ENCODE assay signal across 19 cellular contexts in the genomic region with DNA sequence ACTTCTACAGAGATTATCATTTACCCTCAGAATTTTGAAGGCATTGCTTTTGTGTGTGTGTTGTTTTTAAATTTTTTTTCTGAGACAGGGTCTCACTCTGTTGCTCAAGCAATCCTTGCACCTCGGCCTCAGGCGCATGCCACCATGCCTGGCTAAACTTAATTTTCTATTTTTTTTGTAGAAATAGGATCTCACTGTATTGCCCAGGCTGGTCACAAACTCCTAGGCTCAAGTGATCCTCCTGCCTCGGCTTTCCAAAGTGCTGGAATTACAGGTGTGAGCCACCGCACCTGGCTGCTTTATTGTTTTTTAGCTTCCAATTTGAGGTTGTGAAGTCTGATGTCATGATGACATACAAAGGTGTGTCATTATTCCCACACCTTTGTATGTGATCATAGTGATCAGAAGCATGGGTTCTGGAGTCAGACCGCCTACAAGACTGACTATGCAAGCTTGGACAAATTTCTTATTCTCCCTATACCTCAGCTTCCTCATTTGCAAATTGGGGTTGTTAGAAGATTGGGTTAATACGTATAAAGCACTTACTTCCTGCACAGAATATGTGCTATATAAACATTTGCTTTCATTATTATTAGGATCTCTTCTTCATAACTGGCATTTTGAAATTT. TPM values are rescaled to one million over a fixed set of nuclear protein-coding genes. Genes with fewer than 3 reads are reported as not detected.
DNase-seq lines count a peak whose midpoint lies in the region; ATAC-seq, FAIRE-seq and TF ChIP-seq lines count a peak whose summit lies in the region.
"Had no signal": no experiment of that assay in that cellular context is flagged by ENCODE, and none has a peak within 500 bp of the region (broad histone marks: within the 10 kb centered on the region; RNA-seq: fewer than 3 reads in every experiment).

No MANE protein-coding gene starts in this region.

- no peak for TF ChIP-seq CTCF in OCI-LY3 (IDR thresholded peaks at IDR 0.05; ENCODE audit: low read depth, low read length)

- H3K27ac Mint-ChIP-seq in memory B cell: peak overlapping the region; percentile 65
- H3K27ac Mint-ChIP-seq: CD8-positive, alpha-beta T cell had no signal

- FAIRE-seq in GM12891 (lab: Jason Lieb, UNC): no peak
- FAIRE-seq: D721Med, GM19239 had no signal

- peaks cover 20% of the 10 kb centered on the region for H3K4me1 Mint-ChIP-seq in memory B cell

- no peak overlapping the region for H2AFZ ChIP-seq in OCI-LY3 (ENCODE audit: low read depth, low read length)
- H2AFZ ChIP-seq: GM23248 had no signal

- peaks cover 11% of the 10 kb centered on the region for H3K79me2 ChIP-seq in OCI-LY3 (ENCODE audit: low read length)

- H3K9ac ChIP-seq in OCI-LY3 (ENCODE audit: low read length): no peak overlapping the region
- H3K9ac ChIP-seq: GM23248 had no signal

- H3K27me3 ChIP-seq in OCI-LY3 (ENCODE audit: low read depth, low read length): no peaks in the 10 kb centered on the region
- H3K27me3 ChIP-seq: BE2C had no signal

- DNase-seq in AML-193 (lab: John Stamatoyannopoulos, UW): peak; percentile 65 to 69
- no peak for DNase-seq in GM12891 (ENCODE audit: insufficient read length, low spot score)
- DNase-seq in memory B cell (ENCODE audit: low spot score in 2 of 2): no peak
- DNase-seq in HuH-7.5 (ENCODE audit: low spot score): no peak
- DNase-seq in effector CD8-positive, alpha-beta T cell (lab: John Stamatoyannopoulos, UW): no peak
- no peak for DNase-seq in DMS53 treated with DMSO at 0.1 percent for 48 hours (lab: John Stamatoyannopoulos, UW; ENCODE audit: unreplicated experiment)
- DNase-seq: BE2C; CD8-positive, alpha-beta T cell; GM23248; NCI-H1417; NCI-H1930; NCI-H2171; NCI-H510A; OCI-M1; RPMI8226 had no signal

- H4K20me1 ChIP-seq in OCI-LY3 (ENCODE audit: insufficient read depth, low read length): no peaks in the 10 kb centered on the region

- peak overlapping the region; percentile 12; the same call in 1 of the 2 replicates for H3K4me2 ChIP-seq in OCI-LY3 (ENCODE audit: low read length)

- H3K27ac ChIP-seq in OCI-LY3 (ENCODE audit: low read length): no peak overlapping the region
- H3K27ac ChIP-seq: GM23248 had no signal

- no peaks in the 10 kb centered on the region for H3K9me3 ChIP-seq in OCI-LY3 (ENCODE audit: insufficient read depth, low read length)
- H3K9me3 ChIP-seq: BE2C had no signal

- H3K4me3 Mint-ChIP-seq in memory B cell: peak overlapping the region; percentile 29
- H3K4me3 Mint-ChIP-seq: CD8-positive, alpha-beta T cell had no signal

- peaks cover 18% of the 10 kb centered on the region for H3K36me3 ChIP-seq in OCI-LY3 (replicated peaks; ENCODE audit: low read depth, low read length)

- peak; percentile 78 for ATAC-seq in memory B cell (ENCODE audit: low read depth)
- ATAC-seq: CD8-positive, alpha-beta T cell; HCT116 had no signal

- TF ChIP-seq POLR2A in GM12891 (IDR thresholded peaks at IDR 0.05; ENCODE audit: low read depth, low read length): no peak

- no peaks in the 10 kb centered on the region for H3K9me3 Mint-ChIP-seq in memory B cell
- H3K9me3 Mint-ChIP-seq: CD8-positive, alpha-beta T cell had no signal

- no peaks in the 10 kb centered on the region for H3K27me3 Mint-ChIP-seq in memory B cell

- peaks cover 8% of the 10 kb centered on the region for H3K36me3 Mint-ChIP-seq in memory B cell

- peaks cover 12% of the 10 kb centered on the region for H3K4me1 ChIP-seq in OCI-LY3 (ENCODE audit: low read length)
- H3K4me1 ChIP-seq: BE2C had no signal

- H3K4me3 ChIP-seq in OCI-LY3 (ENCODE audit: low read length): no peak overlapping the region
- H3K4me3 ChIP-seq: GM23248 had no signal

TF ChIP-seq in GM12891, 5 proteins besides CTCF, POLR2A, EP300 and RAD21:
- TF ChIP-seq TAF1 (IDR thresholded peaks at IDR 0.05; ENCODE audit: low read depth, low read length) (no peak), SPI1 (IDR thresholded peaks at IDR 0.05; ENCODE audit: low read depth, low read length) (0 out of 2 replicates have a peak, but pooled peaks have one; percentile 5)

RNA-seq across cellular contexts. Expression of gene SEPHS2, which starts 5.8 kb away (rescaled TPM):
- polyA plus RNA-seq in GM12891 (2012; ENCODE audit: low read depth, missing spikeins): 56.5 TPM

RNA-seq across cellular contexts. Expression of gene DCTPP1, which starts 10.0 kb away (rescaled TPM):
- 67.5 TPM for polyA plus RNA-seq in GM12891 (2012; ENCODE audit: low read depth, missing spikeins)

RNA-seq across cellular contexts. Expression of gene ZNF771, which starts 32.4 kb away (rescaled TPM):
- 1.2 TPM for polyA plus RNA-seq in GM12891 (2012; ENCODE audit: low read depth, missing spikeins)

RNA-seq across cellular contexts. Expression of gene ITGAL, which starts 32.7 kb away (rescaled TPM):
- polyA plus RNA-seq in GM12891 (2012; ENCODE audit: low read depth, missing spikeins): 35.4 TPM
- polyA plus RNA-seq: GM23248 had no signal

RNA-seq across cellular contexts. Expression of gene ZNF48, which starts 44.6 kb away (rescaled TPM):
- polyA plus RNA-seq in GM12891 (2012; ENCODE audit: low read depth, missing spikeins): 3.8 TPM

Comparison
In these comparisons a context has a peak if more than half of its experiments do, and no peak if none do; other contexts are left out.
1. DNase-seq: peak in AML-193 (2 of 2); none in GM12891 (single experiment), memory B cell (0 of 2), HuH-7.5 (single experiment), effector CD8-positive, alpha-beta T cell (single experiment) and DMS53 treated with DMSO at 0.1 percent for 48 hours (single experiment).